ENCODE assay signal across 8 cellular contexts in the genomic region with DNA sequence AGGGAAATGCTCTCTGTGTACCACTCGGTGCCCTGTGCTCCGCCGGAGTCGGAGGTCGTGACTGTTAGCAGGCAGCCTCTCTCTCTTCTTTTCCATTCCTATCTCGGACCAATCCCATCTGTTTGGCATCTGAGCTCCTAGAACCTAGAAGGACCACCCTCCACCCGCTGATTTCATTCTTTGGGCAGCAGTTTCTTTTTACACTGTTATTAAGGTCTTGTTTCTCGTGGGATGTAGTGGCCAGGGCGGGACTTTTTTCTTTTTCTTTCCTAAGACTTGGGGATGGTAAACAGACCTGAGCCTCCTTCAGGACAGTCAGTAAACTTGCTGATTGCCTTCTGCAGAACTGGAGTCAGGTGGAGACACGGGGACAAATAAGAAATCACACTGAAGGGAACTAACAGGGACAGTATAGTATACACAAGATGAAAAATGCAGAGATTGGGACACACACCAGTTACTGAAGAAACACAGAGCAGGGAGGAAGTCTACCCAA. TPM values are rescaled to one million over a fixed set of nuclear protein-coding genes. Genes with fewer than 3 reads are reported as not detected.
A peak's percentile ranks its signal among the peaks of the same experiment; 100 is the strongest.
DNase-seq lines count a peak whose midpoint lies in the region; ATAC-seq and TF ChIP-seq lines count a peak whose summit lies in the region.

No MANE protein-coding gene starts in this region.

- TF ChIP-seq POLR2A in spleen (IDR thresholded peaks at IDR 0.05) = no peak

- peak overlapping the region; percentile 93 for H3K27ac Mint-ChIP-seq in activated CD4-positive, alpha-beta memory T cell treated with anti-CD3 and anti-CD28 coated beads for 36 hours
- H3K27ac Mint-ChIP-seq in glutamatergic neuron (ENCODE audit: unreplicated experiment) = peak overlapping the region; percentile 99

- peaks cover 7% of the 10 kb centered on the region for H3K36me3 Mint-ChIP-seq in activated CD4-positive, alpha-beta memory T cell treated with anti-CD3 and anti-CD28 coated beads for 36 hours
- no peaks in the 10 kb centered on the region for H3K36me3 Mint-ChIP-seq in glutamatergic neuron (ENCODE audit: unreplicated experiment)

- ATAC-seq in HG02642 (IDR thresholded peaks at IDR 0.05; ENCODE audit: poor library complexity, unreplicated experiment) (no peak), GM21786 (IDR thresholded peaks at IDR 0.05; ENCODE audit: unreplicated experiment) (no peak)

- in situ Hi-C loops in HAP-1 (cut with MboI; ENCODE audit: low sequenced_read_pairs) = no loop called here

- peaks cover 3% of the 10 kb centered on the region; the same call in 1 of the 2 replicates for H3K4me1 ChIP-seq in HAP-1
- peaks cover 17 to 63% (median 38%) of the 10 kb centered on the region in 6 donors for H3K4me1 ChIP-seq in spleen

- H3K4me1 Mint-ChIP-seq in activated CD4-positive, alpha-beta memory T cell treated with anti-CD3 and anti-CD28 coated beads for 36 hours (ENCODE audit: low read depth) = peaks cover 27% of the 10 kb centered on the region
- peaks cover 16% of the 10 kb centered on the region for H3K4me1 Mint-ChIP-seq in glutamatergic neuron (ENCODE audit: low read depth, unreplicated experiment)

- H3K27me3 Mint-ChIP-seq in activated CD4-positive, alpha-beta memory T cell treated with anti-CD3 and anti-CD28 coated beads for 36 hours = no peaks in the 10 kb centered on the region
- peaks cover 12% of the 10 kb centered on the region for H3K27me3 Mint-ChIP-seq in glutamatergic neuron (ENCODE audit: unreplicated experiment)

- H3K9me3 Mint-ChIP-seq in activated CD4-positive, alpha-beta memory T cell treated with anti-CD3 and anti-CD28 coated beads for 36 hours = no peaks in the 10 kb centered on the region
- H3K9me3 Mint-ChIP-seq in glutamatergic neuron (ENCODE audit: unreplicated experiment) = peaks cover 10% of the 10 kb centered on the region

- TF ChIP-seq CTCF in glutamatergic neuron (IDR thresholded peaks at IDR 0.05; ENCODE audit: partially characterized antibody, unreplicated experiment) (no peak), spleen (IDR thresholded peaks at IDR 0.05 in 8 of 11, conservative IDR thresholded peaks at IDR 0.05 in 3 of 11) (no peak)

- no peaks in the 10 kb centered on the region for H3K9me3 ChIP-seq in HAP-1
- H3K9me3 ChIP-seq in spleen = no peaks in the 10 kb centered on the region

- peak overlapping the region; percentile 79 for H3K4me3 ChIP-seq in HAP-1
- H3K4me3 ChIP-seq in spleen = peak overlapping the region; percentile 85 to 97 (median 88)

- 0 to 1% (median 0%) methylated on average over 10 of the region's 10 CpGs for WGBS in spleen, 5 donors

- intact Hi-C loops in activated CD4-positive, alpha-beta memory T cell treated with anti-CD3 and anti-CD28 coated beads for 36 hours (cut with micrococcal nuclease) = loop anchor here (1.0 to 5.0 kb wide), 7 partner anchors 31 to 531 kb away; partner anchors contain the start of genes COQ4, GLE1, KYAT1 and LRRC8A
- intact Hi-C loops in spleen (cut with DNase I; ENCODE audit: low total_unique reads) = no loop called here

- DNase-seq in HAP-1 (ENCODE audit: low spot score in 2 of 2) (no peak), glutamatergic neuron (no peak), spleen (no peak), ecto neural progenitor cell (ENCODE audit: low spot score) (no peak), NCI-H146 treated with DMSO at 0.1 percent for 48 hours (lab: John Stamatoyannopoulos, UW; ENCODE audit: unreplicated experiment) (no peak)
- no peak for DNase-seq in activated CD4-positive, alpha-beta memory T cell treated with anti-CD3 and anti-CD28 coated beads for 36 hours

- H3K36me3 ChIP-seq in HAP-1 (replicated peaks) = 0 out of 2 replicates have a peak, but pooled peaks cover 4% of the 10 kb centered on the region
- H3K36me3 ChIP-seq in spleen = peaks cover 0 to 43% (median 10%) of the 10 kb centered on the region in 6 donors

- H3K27me3 ChIP-seq in HAP-1 (ENCODE audit: low read depth) = no peaks in the 10 kb centered on the region
- no peaks in the 10 kb centered on the region for H3K27me3 ChIP-seq in spleen (replicated peaks in 1 of 7)

- peak overlapping the region; percentile 99 for H3K4me3 Mint-ChIP-seq in activated CD4-positive, alpha-beta memory T cell treated with anti-CD3 and anti-CD28 coated beads for 36 hours
- peak overlapping the region; percentile 98 for H3K4me3 Mint-ChIP-seq in glutamatergic neuron (ENCODE audit: unreplicated experiment)

- POLR2A ChIA-PET in activated CD4-positive, alpha-beta memory T cell treated with anti-CD3 and anti-CD28 coated beads for 36 hours (lab: Charles Lee) = interaction anchor here (1.0 to 1.5 kb wide), 5 partner anchors 9 to 446 kb away, joined by 3 to 6 read pairs (median 4); partner anchors contain the start of genes COQ4, ENDOG and TRUB2

- peak overlapping the region; percentile 73 to 94 (median 92) for H3K27ac ChIP-seq in spleen

- CTCF ChIA-PET in activated CD4-positive, alpha-beta memory T cell treated with anti-CD3 and anti-CD28 coated beads for 36 hours (lab: Charles Lee) = interaction anchor here (1.0 to 4.3 kb wide), 6 partner anchors 10 to 76 kb away, joined by 3 to 42 read pairs (median 9); partner anchors contain the start of gene CERCAM

RNA-seq across cellular contexts. Expression of gene URM1, which starts 0.5 kb away (rescaled TPM):
- 10 to 100 TPM; 45.9 to 50.0 TPM for total RNA-seq in activated CD4-positive, alpha-beta memory T cell treated with anti-CD3 and anti-CD28 coated beads for 36 hours
- 62.6 TPM for total RNA-seq in glutamatergic neuron (ENCODE audit: unreplicated experiment)
- total RNA-seq in spleen = 10 to 100 TPM; 32.9 to 58.1 (median 43.8) TPM
- polyA plus RNA-seq in spleen = 10 to 100 TPM; 28.1 to 47.9 (median 47.9) TPM

RNA-seq across cellular contexts. Expression of gene SLC27A4, which starts 31.3 kb away (rescaled TPM):
- 10 to 100 TPM; 12.6 to 14.1 TPM for total RNA-seq in activated CD4-positive, alpha-beta memory T cell treated with anti-CD3 and anti-CD28 coated beads for 36 hours
- total RNA-seq in glutamatergic neuron (ENCODE audit: unreplicated experiment) (47.3 TPM), spleen (10 to 100 TPM in 6 of 7 donors, 1 to 10 TPM in 1; 9.6 to 14.2 (median 11.8) TPM)
- polyA plus RNA-seq in spleen = 10 to 100 TPM in 1 of 3 donors, 1 to 10 TPM in 2; 8.4 to 15.5 (median 8.5) TPM

RNA-seq across cellular contexts. Expression of gene CERCAM, which starts 49.0 kb away (rescaled TPM):
- 1 to 10 TPM; 1.0 to 1.1 TPM for total RNA-seq in activated CD4-positive, alpha-beta memory T cell treated with anti-CD3 and anti-CD28 coated beads for 36 hours
- total RNA-seq in glutamatergic neuron (ENCODE audit: unreplicated experiment) = 56.1 TPM
- total RNA-seq in spleen = 10 to 100 TPM in 4 of 7 donors, 1 to 10 TPM in 3; 8.3 to 22.7 (median 10.0) TPM
- polyA plus RNA-seq in spleen = 1 to 10 TPM; 3.8 to 7.4 (median 5.0) TPM

RNA-seq across cellular contexts. Expression of gene COQ4, which starts 49.0 kb away (rescaled TPM):
- 10 to 100 TPM; 33.0 to 35.5 TPM for total RNA-seq in activated CD4-positive, alpha-beta memory T cell treated with anti-CD3 and anti-CD28 coated beads for 36 hours
- total RNA-seq in glutamatergic neuron (ENCODE audit: unreplicated experiment) = 35.8 TPM
- 10 to 100 TPM; 23.9 to 53.8 (median 37.3) TPM for total RNA-seq in spleen
- polyA plus RNA-seq in spleen = 10 to 100 TPM; 39.2 to 63.7 (median 54.7) TPM

RNA-seq across cellular contexts. Expression of gene TRUB2, which starts 49.4 kb away (rescaled TPM):
- 10 to 100 TPM; 27.2 to 27.4 TPM for total RNA-seq in activated CD4-positive, alpha-beta memory T cell treated with anti-CD3 and anti-CD28 coated beads for 36 hours
- total RNA-seq in glutamatergic neuron (ENCODE audit: unreplicated experiment) (30.0 TPM), spleen (10 to 100 TPM in 5 of 7 donors, 1 to 10 TPM in 2; 9.0 to 19.2 (median 16.3) TPM)
- polyA plus RNA-seq in spleen = 10 to 100 TPM; 11.8 to 15.3 (median 14.1) TPM

Comparison
In these comparisons a context has a peak if more than half of its experiments do, and no peak if none do; other contexts are left out.
1. RNA of gene CERCAM, which starts 49.0 kb away (total RNA-seq): 56.1 TPM in glutamatergic neuron (single experiment) and 8.3 to 22.7 TPM in spleen; 1.0 to 1.1 TPM in activated CD4-positive, alpha-beta memory T cell treated with anti-CD3 and anti-CD28 coated beads for 36 hours; every median in the first group is over 4 times any median in the second.